In genomic region chr5:142929602-142930001, GRCh38 we compare ENCODE assay signal across 17 cellular contexts.
A peak's percentile ranks its signal among the peaks of the same experiment; 100 is the strongest.
DNase-seq lines count a peak whose midpoint lies in the region; ATAC-seq, FAIRE-seq and TF ChIP-seq lines count a peak whose summit lies in the region.
"Had no signal": no experiment of that assay in that cellular context is flagged by ENCODE, and none has a peak within 500 bp of the region (broad histone marks: within the 10 kb centered on the region; RNA-seq: fewer than 3 reads in every experiment).

No MANE protein-coding gene starts in this region.

- DNase-seq in Kasumi-1 (lab: John Stamatoyannopoulos, UW) (peak; percentile 20 to 22), fibroblast of mammary gland (ENCODE audit: low read depth) (peak; percentile 45), neural crest cell (ENCODE audit: low read depth, low spot score) (no peak), H7 (no peak), small intestine (no peak), osteocyte (ENCODE audit: extremely low spot score, unreplicated experiment) (no peak)
- DNase-seq: activated T-cell treated with anti-CD3 and anti-CD28 coated beads, Interleukin-2, amount 50 U/mL, for 24 hours; DMS79; foreskin keratinocyte; NCI-H774; SIG-M5; sigmoid colon had no signal

- H3K4me3 ChIP-seq in BLaER1, result no peak overlapping the region
- H3K4me3 ChIP-seq in fibroblast of mammary gland (ENCODE audit: control insufficient read depth, low read depth, low read length), result no peak overlapping the region
- no peak overlapping the region for H3K4me3 ChIP-seq in H7 (ENCODE audit: insufficient read depth, low read depth, low read length)
- H3K4me3 ChIP-seq in small intestine (ENCODE audit: low read depth in 1 of 2, low read length in 2 of 2), result no peak overlapping the region
- H3K4me3 ChIP-seq: K562, sigmoid colon had no signal

- TF ChIP-seq CTCF in fibroblast of mammary gland (conservative IDR thresholded peaks at IDR 0.05; ENCODE audit: control insufficient read depth, insufficient read depth, low read depth, low read length), result no peak
- TF ChIP-seq CTCF in neural crest cell (conservative IDR thresholded peaks at IDR 0.05), result no peak
- TF ChIP-seq CTCF in osteocyte (IDR thresholded peaks at IDR 0.05), result no peak

- H3K27me3 Mint-ChIP-seq in neural crest cell (ENCODE audit: low read depth) (no peaks in the 10 kb centered on the region), osteocyte (ENCODE audit: unreplicated experiment) (no peaks in the 10 kb centered on the region)
- H3K27me3 Mint-ChIP-seq: activated T-cell treated with anti-CD3 and anti-CD28 coated beads, Interleukin-2, amount 50 U/mL, for 24 hours had no signal

- no peaks in the 10 kb centered on the region for H3K36me3 Mint-ChIP-seq in neural crest cell (ENCODE audit: low read depth)
- peaks cover 10% of the 10 kb centered on the region for H3K36me3 Mint-ChIP-seq in osteocyte (ENCODE audit: unreplicated experiment)

- H3K9me3 Mint-ChIP-seq in neural crest cell (no peaks in the 10 kb centered on the region), osteocyte (ENCODE audit: unreplicated experiment) (no peaks in the 10 kb centered on the region)
- H3K9me3 Mint-ChIP-seq: activated T-cell treated with anti-CD3 and anti-CD28 coated beads, Interleukin-2, amount 50 U/mL, for 24 hours had no signal

- 51 to 90% (median 56%) methylated on average over 2 of the region's 2 CpGs for WGBS in small intestine, 3 donors

- H3K27me3 ChIP-seq in BLaER1, result no peaks in the 10 kb centered on the region
- no peaks in the 10 kb centered on the region for H3K27me3 ChIP-seq in H7 (ENCODE audit: control insufficient read depth, insufficient read depth, low read length)
- no peaks in the 10 kb centered on the region for H3K27me3 ChIP-seq in small intestine (ENCODE audit: control insufficient read depth in 2 of 2, insufficient read depth in 2 of 2, low read length in 2 of 2)
- H3K27me3 ChIP-seq: foreskin keratinocyte, sigmoid colon had no signal

- no peak overlapping the region for H3K9ac ChIP-seq in BLaER1

- H3K36me3 ChIP-seq in BLaER1 (0 out of 2 replicates have a peak, but pooled peaks cover 6% of the 10 kb centered on the region), H7 (replicated peaks; ENCODE audit: control insufficient read depth, insufficient read depth, low read length) (no peaks in the 10 kb centered on the region), small intestine (ENCODE audit: control insufficient read depth in 2 of 2, insufficient read depth in 2 of 2, low read length in 2 of 2) (peaks cover 0 to 2% of the 10 kb centered on the region in 2 donors)
- H3K36me3 ChIP-seq: sigmoid colon had no signal

- H3K4me3 Mint-ChIP-seq in neural crest cell (no peak overlapping the region), osteocyte (ENCODE audit: unreplicated experiment) (no peak overlapping the region)
- H3K4me3 Mint-ChIP-seq: activated T-cell treated with anti-CD3 and anti-CD28 coated beads, Interleukin-2, amount 50 U/mL, for 24 hours had no signal

- H3K27ac Mint-ChIP-seq in neural crest cell (ENCODE audit: unreplicated experiment) (peak overlapping the region; percentile 73), osteocyte (ENCODE audit: unreplicated experiment) (no peak overlapping the region)

- H4K20me1 ChIP-seq in BLaER1, result no peaks in the 10 kb centered on the region

- no peak for FAIRE-seq in small intestine (lab: Jason Lieb, UNC)
- FAIRE-seq: islet of Langerhans, K562 had no signal

- H3K4me1 Mint-ChIP-seq in neural crest cell (no peaks in the 10 kb centered on the region), osteocyte (ENCODE audit: unreplicated experiment) (peaks cover 4% of the 10 kb centered on the region)

- peak overlapping the region; percentile 52 for H3K4me2 ChIP-seq in BLaER1

- no peak for ATAC-seq in HG02588 (IDR thresholded peaks at IDR 0.05; ENCODE audit: unreplicated experiment)
- ATAC-seq: foreskin keratinocyte, K562 had no signal

- H3K9me3 ChIP-seq in BLaER1 (no peaks in the 10 kb centered on the region), small intestine (ENCODE audit: control insufficient read depth, low read depth) (no peaks in the 10 kb centered on the region)
- H3K9me3 ChIP-seq: sigmoid colon had no signal

- peaks cover 40% of the 10 kb centered on the region for H3K4me1 ChIP-seq in BLaER1
- peaks cover 0 to 7% of the 10 kb centered on the region in 2 donors for H3K4me1 ChIP-seq in small intestine (ENCODE audit: control insufficient read depth in 2 of 2, insufficient read depth in 1 of 2, low read depth in 1 of 2, low read length in 1 of 2)

- peak overlapping the region; percentile 52 for H3K27ac ChIP-seq in BLaER1
- H3K27ac ChIP-seq in small intestine (ENCODE audit: low read depth in 1 of 2, low read length in 1 of 2), result no peak overlapping the region
- H3K27ac ChIP-seq: foreskin keratinocyte, VCaP had no signal

Comparison
In these comparisons a context has a peak if more than half of its experiments do, and no peak if none do; other contexts are left out.
1. DNase-seq: peak in Kasumi-1 (2 of 2) and fibroblast of mammary gland (single experiment); none in neural crest cell (single experiment), H7 (single experiment), small intestine (single experiment) and osteocyte (single experiment).